25 cellular contexts compared by ENCODE assay signal in genomic region chr1:148328884-148329283, GRCh38.
A peak's percentile ranks its signal among the peaks of the same experiment; 100 is the strongest.
DNase-seq lines count a peak whose midpoint lies in the region; ATAC-seq and TF ChIP-seq lines count a peak whose summit lies in the region.
"Had no signal": no experiment of that assay in that cellular context is flagged by ENCODE, and none has a peak within 500 bp of the region (broad histone marks: within the 10 kb centered on the region; RNA-seq: fewer than 3 reads in every experiment).

No MANE protein-coding gene starts in this region.

- peaks cover 46% of the 10 kb centered on the region for H3K27me3 Mint-ChIP-seq in activated T-cell treated with anti-CD3 and anti-CD28 coated beads, Interleukin-2, amount 50 U/mL, for 72 hours (ENCODE audit: low read depth)

- peaks cover 2 to 4% of the 10 kb centered on the region in 2 donors for H3K36me3 Mint-ChIP-seq in activated T-cell treated with anti-CD3 and anti-CD28 coated beads, Interleukin-2, amount 50 U/mL, for 72 hours (ENCODE audit: insufficient read depth in 2 of 2)
- H3K36me3 Mint-ChIP-seq in stimulated activated effector memory CD8-positive, alpha-beta T cell treated with anti-CD3 and anti-CD28 coated beads, Interleukin-12 subunit alpha, Interleukin-12 subunit beta, amount 100 ng/mL, for 72 hours, result no peaks in the 10 kb centered on the region

- H3K9me3 Mint-ChIP-seq in activated T-cell treated with anti-CD3 and anti-CD28 coated beads, Interleukin-2, amount 50 U/mL, for 72 hours, result peaks cover 2 to 5% of the 10 kb centered on the region in 2 donors
- no peaks in the 10 kb centered on the region for H3K9me3 Mint-ChIP-seq in stimulated activated effector memory CD8-positive, alpha-beta T cell treated with anti-CD3 and anti-CD28 coated beads, Interleukin-12 subunit alpha, Interleukin-12 subunit beta, amount 100 ng/mL, for 72 hours
- H3K9me3 Mint-ChIP-seq: CD8-positive, alpha-beta memory T cell had no signal

- H3K4me3 ChIP-seq in choroid plexus epithelial cell (ENCODE audit: low read depth, low read length), result peak overlapping the region; percentile 37
- H3K4me3 ChIP-seq: MG63, PC-9, SJCRH30 had no signal

- no peak for TF ChIP-seq CTCF in choroid plexus epithelial cell (conservative IDR thresholded peaks at IDR 0.05; ENCODE audit: low read depth, low read length)

- no peak for TF ChIP-seq RAD21 in Ishikawa (IDR thresholded peaks at IDR 0.05; ENCODE audit: low read depth)

- no peak overlapping the region for H3K27ac Mint-ChIP-seq in activated T-cell treated with anti-CD3 and anti-CD28 coated beads, Interleukin-2, amount 50 U/mL, for 72 hours
- peak overlapping the region; percentile 26 for H3K27ac Mint-ChIP-seq in stimulated activated effector memory CD8-positive, alpha-beta T cell treated with anti-CD3 and anti-CD28 coated beads, Interleukin-12 subunit alpha, Interleukin-12 subunit beta, amount 100 ng/mL, for 72 hours
- H3K27ac Mint-ChIP-seq: CD14-positive monocyte had no signal

- peak overlapping the region; percentile 38 to 52 for H3K4me3 Mint-ChIP-seq in activated T-cell treated with anti-CD3 and anti-CD28 coated beads, Interleukin-2, amount 50 U/mL, for 72 hours
- H3K4me3 Mint-ChIP-seq in stimulated activated effector memory CD8-positive, alpha-beta T cell treated with anti-CD3 and anti-CD28 coated beads, Interleukin-12 subunit alpha, Interleukin-12 subunit beta, amount 100 ng/mL, for 72 hours, result no peak overlapping the region

- no peak for ATAC-seq in activated T-cell treated with anti-CD3 and anti-CD28 coated beads, Interleukin-2, amount 50 U/mL, for 72 hours (replicated peaks in 1 of 2)
- no peak for ATAC-seq in stimulated activated effector memory CD8-positive, alpha-beta T cell treated with anti-CD3 and anti-CD28 coated beads, Interleukin-12 subunit alpha, Interleukin-12 subunit beta, amount 100 ng/mL, for 72 hours
- ATAC-seq: HCT116, Right ventricle myocardium inferior had no signal

- DNase-seq in activated T-cell treated with anti-CD3 and anti-CD28 coated beads, Interleukin-2, amount 50 U/mL, for 72 hours, result no peak
- no peak for DNase-seq in activated T-cell treated with anti-CD3 and anti-CD28 coated beads, Interleukin-2, amount 50 U/mL, for 1 hour
- DNase-seq in choroid plexus epithelial cell (ENCODE audit: low read depth) (no peak), pons (ENCODE audit: low spot score) (no peak), EL (no peak)
- DNase-seq in stimulated activated effector memory CD8-positive, alpha-beta T cell treated with anti-CD3 and anti-CD28 coated beads, Interleukin-12 subunit alpha, Interleukin-12 subunit beta, amount 100 ng/mL, for 72 hours (ENCODE audit: low spot score in 2 of 2), result no peak
- DNase-seq: BE2C; CD8-positive, alpha-beta memory T cell; DMS 273 treated with DMSO at 0.1 percent for 48 hours; DMS79 treated with DMSO at 0.1 percent for 48 hours; KBM-7; MG63; NCI-H1105 treated with DMSO at 0.1 percent for 48 hours; NCI-H146; NCI-H1930; NCI-H2107; NCI-H524; NCI-H748 treated with DMSO at 0.1 percent for 48 hours; NK-92 treated with Interleukin-12 subunit alpha and Interleukin-12 subunit beta, amount 100 ng/mL, for 24 hours; PC-9; SJCRH30 had no signal

- no peak for TF ChIP-seq EP300 in Ishikawa (IDR thresholded peaks at IDR 0.05; ENCODE audit: borderline replicate concordance)

- peaks cover 24% of the 10 kb centered on the region for H3K4me1 Mint-ChIP-seq in activated T-cell treated with anti-CD3 and anti-CD28 coated beads, Interleukin-2, amount 50 U/mL, for 72 hours (ENCODE audit: low read depth)
- H3K4me1 Mint-ChIP-seq in stimulated activated effector memory CD8-positive, alpha-beta T cell treated with anti-CD3 and anti-CD28 coated beads, Interleukin-12 subunit alpha, Interleukin-12 subunit beta, amount 100 ng/mL, for 72 hours, result peaks cover 9% of the 10 kb centered on the region

TF ChIP-seq in Ishikawa, 13 proteins besides CTCF, POLR2A, EP300 and RAD21:
- peak; percentile 38; the same call in 1 of the 2 replicates for TF ChIP-seq CEBPB (IDR thresholded peaks at IDR 0.05)
- no peak for TF ChIP-seq FOXM1 (IDR thresholded peaks at IDR 0.05; ENCODE audit: borderline replicate concordance, low read depth)
